Comparison of ENCODE assay signal across 17 cellular contexts in the genomic region with DNA sequence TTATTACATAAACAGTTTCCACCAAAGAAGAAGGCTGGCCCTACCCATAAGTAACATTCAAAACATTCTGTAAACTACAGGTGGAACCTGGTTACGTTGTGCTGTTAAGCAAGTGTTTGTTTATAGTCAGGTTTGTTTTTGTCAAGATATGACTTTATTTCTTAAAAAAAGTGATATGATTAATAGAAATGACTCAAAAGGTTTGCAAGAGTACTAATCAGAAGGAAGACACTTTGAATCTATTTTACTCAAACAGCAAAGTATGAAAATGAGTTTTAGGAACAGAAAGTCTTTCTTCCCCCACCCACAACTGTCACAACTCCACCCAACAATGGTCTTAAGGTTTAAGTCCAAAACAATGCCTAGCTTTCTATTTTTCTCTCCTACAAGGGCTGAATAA.
A peak's percentile ranks its signal among the peaks of the same experiment; 100 is the strongest.
DNase-seq lines count a peak whose midpoint lies in the region; ATAC-seq and TF ChIP-seq lines count a peak whose summit lies in the region.
"Had no signal": no experiment of that assay in that cellular context is flagged by ENCODE, and none has a peak within 500 bp of the region (broad histone marks: within the 10 kb centered on the region; RNA-seq: fewer than 3 reads in every experiment).

No MANE protein-coding gene starts in this region.

- H3K4me3 Mint-ChIP-seq in CD14-positive monocyte, result no peak overlapping the region
- H3K4me3 Mint-ChIP-seq: stimulated activated naive CD8-positive, alpha-beta T cell treated with anti-CD3 and anti-CD28 coated beads, Interleukin-15, Interleukin-2, amounts not matched to agents 100 ng/mL and 50 ng/mL, for 24 hours; T-helper 1 cell treated with Interleukin-12 subunit alpha and Interleukin-12 subunit beta and Interleukin-4 antibody, amounts not matched to agents 30 μg/mL and 1 μg/mL, for 36 hours; WTC11 had no signal

- H3K36me3 Mint-ChIP-seq in CD14-positive monocyte, result no peaks in the 10 kb centered on the region
- H3K36me3 Mint-ChIP-seq: WTC11 had no signal

- no peak for DNase-seq in CD14-positive monocyte (ENCODE audit: low spot score)
- DNase-seq in NOMO-1 treated with DMSO at 0.1 percent for 48 hours (lab: John Stamatoyannopoulos, UW; ENCODE audit: unreplicated experiment), result peak; percentile 40
- no peak for DNase-seq in NCI-H226
- DNase-seq in lower leg skin (ENCODE audit: low spot score in 2 of 2), result no peak
- no peak for DNase-seq in hippocampal formation (lab: John Stamatoyannopoulos, UW)
- DNase-seq: DMS79, gastrocnemius medialis, NCI-H1694, NCI-H446 treated with DMSO at 0.1 percent for 48 hours, SIG-M5 had no signal

- TF ChIP-seq POLR2A in lower leg skin (IDR thresholded peaks at IDR 0.05), result no peak

- H3K27ac Mint-ChIP-seq in CD14-positive monocyte, result peak overlapping the region in 5 of 7 donors; percentile 34 to 82 (median 41)
- H3K27ac Mint-ChIP-seq: stimulated activated naive CD8-positive, alpha-beta T cell treated with anti-CD3 and anti-CD28 coated beads, Interleukin-15, Interleukin-2, amounts not matched to agents 100 ng/mL and 50 ng/mL, for 24 hours; T-helper 1 cell treated with Interleukin-12 subunit alpha and Interleukin-12 subunit beta and Interleukin-4 antibody, amounts not matched to agents 30 μg/mL and 1 μg/mL, for 36 hours; WTC11 had no signal

- H3K4me1 Mint-ChIP-seq in CD14-positive monocyte, result peaks cover 33% of the 10 kb centered on the region
- H3K4me1 Mint-ChIP-seq: WTC11 had no signal

- peaks cover 0 to 3% (median 1%) of the 10 kb centered on the region in 7 donors for H3K9me3 Mint-ChIP-seq in CD14-positive monocyte
- H3K9me3 Mint-ChIP-seq: stimulated activated naive CD8-positive, alpha-beta T cell treated with anti-CD3 and anti-CD28 coated beads, Interleukin-15, Interleukin-2, amounts not matched to agents 100 ng/mL and 50 ng/mL, for 24 hours; T-helper 1 cell treated with Interleukin-12 subunit alpha and Interleukin-12 subunit beta and Interleukin-4 antibody, amounts not matched to agents 30 μg/mL and 1 μg/mL, for 36 hours; WTC11 had no signal

- WGBS in lower leg skin, 2 donors, result 80 to 91% methylated on average over 1 of the region's 1 CpG

- ATAC-seq in GM19351 (IDR thresholded peaks at IDR 0.05; ENCODE audit: unreplicated experiment) (peak; percentile 90), HG03025 (IDR thresholded peaks at IDR 0.05; ENCODE audit: low FRiP score, unreplicated experiment) (peak; percentile 86), GM19463 (IDR thresholded peaks at IDR 0.05; ENCODE audit: unreplicated experiment) (no peak)
- ATAC-seq: gastrocnemius medialis, left lobe of liver, WTC11 had no signal

- H3K27me3 Mint-ChIP-seq in CD14-positive monocyte (ENCODE audit: low read depth in 3 of 3), result no peaks in the 10 kb centered on the region
- H3K27me3 Mint-ChIP-seq: stimulated activated naive CD8-positive, alpha-beta T cell treated with anti-CD3 and anti-CD28 coated beads, Interleukin-15, Interleukin-2, amounts not matched to agents 100 ng/mL and 50 ng/mL, for 24 hours had no signal

- no peak overlapping the region for H3K4me3 ChIP-seq in lower leg skin (ENCODE audit: low read depth, poor library complexity, severe bottlenecking)
- H3K4me3 ChIP-seq: gastrocnemius medialis had no signal

- TF ChIP-seq CTCF in CD14-positive monocyte (IDR thresholded peaks at IDR 0.05) (no peak), lower leg skin (IDR thresholded peaks at IDR 0.05) (no peak)

- intact Hi-C loops in CD14-positive monocyte (cut with micrococcal nuclease) (no loop called here), lower leg skin (cut with DNase I; ENCODE audit: low total_unique reads) (no loop called here)
